In genomic region chr18:23142285-23142929, GRCh38 we compare ENCODE assay signal across 13 cellular contexts. TPM values are rescaled to one million over a fixed set of nuclear protein-coding genes. Genes with fewer than 3 reads are reported as not detected.
DNase-seq lines count a peak whose midpoint lies in the region; ATAC-seq, FAIRE-seq and TF ChIP-seq lines count a peak whose summit lies in the region.
"Had no signal": no experiment of that assay in that cellular context is flagged by ENCODE, and none has a peak within 500 bp of the region (broad histone marks: within the 10 kb centered on the region; RNA-seq: fewer than 3 reads in every experiment).

No MANE protein-coding gene starts in this region.

- H3K27me3 ChIP-seq in osteoblast (ENCODE audit: insufficient read depth, low read length) (no peaks in the 10 kb centered on the region), gastrocnemius medialis (peaks cover 0 to 8% (median 5%) of the 10 kb centered on the region in 3 donors)
- H3K27me3 ChIP-seq: BE2C, brain microvascular endothelial cell had no signal

- peaks cover 84% of the 10 kb centered on the region for H3K79me2 ChIP-seq in osteoblast (ENCODE audit: insufficient read depth, low read length)

- H3K4me2 ChIP-seq in osteoblast (ENCODE audit: insufficient read depth, low read length): no peak overlapping the region

- in situ Hi-C loops in gastrocnemius medialis (cut with MboI; ENCODE audit: low sequenced_read_pairs in 4 of 4): loop anchor here in 2 of 4 donors (25.0 kb wide), 2 partner anchors 245 to 445 kb away; partner anchors contain the start of gene NPC1 (in 1 of the 2)

- H3K27ac ChIP-seq in osteoblast (ENCODE audit: low read depth, low read length) (no peak overlapping the region), gastrocnemius medialis (no peak overlapping the region)
- H3K27ac ChIP-seq: brain microvascular endothelial cell had no signal

- peaks cover 37% of the 10 kb centered on the region for H4K20me1 ChIP-seq in osteoblast (ENCODE audit: insufficient read depth, low read length)

- H2AFZ ChIP-seq in osteoblast (ENCODE audit: low read length): no peak overlapping the region

- intact Hi-C loops in posterior vena cava (cut with DNase I): loop anchor here in 1 of 2 donors (10.0 kb wide), 1 partner anchor 122 kb away; no protein-coding TSS in a partner anchor
- intact Hi-C loops in gastrocnemius medialis (cut with DNase I; ENCODE audit: low total_unique reads): no loop called here

- TF ChIP-seq CTCF in osteoblast (IDR thresholded peaks at IDR 0.05; ENCODE audit: extremely low read depth, low read depth, low read length) (no peak), gastrocnemius medialis (IDR thresholded peaks at IDR 0.05 in 4 of 5, conservative IDR thresholded peaks at IDR 0.05 in 1 of 5) (no peak)

- no peak overlapping the region for H3K4me3 ChIP-seq in osteoblast (ENCODE audit: insufficient read depth, low read length)
- H3K4me3 ChIP-seq in gastrocnemius medialis: no peak overlapping the region

- FAIRE-seq in GM12891 (lab: Jason Lieb, UNC) (peak; percentile 33), RCC 7860 (lab: Jason Lieb, UNC) (no peak)

- H3K4me1 ChIP-seq in osteoblast (ENCODE audit: insufficient read depth, low read length): peaks cover 26% of the 10 kb centered on the region
- peaks cover 0 to 3% of the 10 kb centered on the region in 2 donors for H3K4me1 ChIP-seq in gastrocnemius medialis

- DNase-seq in GM12891 (ENCODE audit: insufficient read length, low spot score) (no peak), RCC 7860 (ENCODE audit: low spot score) (peak; percentile 12), posterior vena cava (ENCODE audit: low spot score) (peak; percentile 7), osteoblast (ENCODE audit: insufficient read length, low spot score, missing footprints) (no peak), gastrocnemius medialis (no peak)
- no peak for DNase-seq in stimulated activated CD4-positive, alpha-beta T cell treated with anti-CD3 and anti-CD28 coated beads, Interleukin-15, amount 100 ng/mL, for 24 hours
- DNase-seq: activated T-cell treated with anti-CD3 and anti-CD28 coated beads, Interleukin-2, amount 50 U/mL, for 48 hours; brain microvascular endothelial cell; MM.1S; NCI-H446 treated with DMSO at 0.1 percent for 48 hours had no signal

- ATAC-seq in esophagus mucosa (peak; percentile 70), HG03025 (IDR thresholded peaks at IDR 0.05; ENCODE audit: low FRiP score, unreplicated experiment) (no peak), gastrocnemius medialis (no peak)

- TF ChIP-seq POLR2A in GM12891 (IDR thresholded peaks at IDR 0.05; ENCODE audit: low read depth, low read length) (no peak), gastrocnemius medialis (IDR thresholded peaks at IDR 0.05) (no peak)

- H3K36me3 ChIP-seq in osteoblast (ENCODE audit: insufficient read depth, low read length) (no peaks in the 10 kb centered on the region), gastrocnemius medialis (no peaks in the 10 kb centered on the region)
- H3K36me3 ChIP-seq: BE2C, brain microvascular endothelial cell had no signal

- H3K9me3 ChIP-seq in osteoblast (ENCODE audit: low read depth, low read length) (no peaks in the 10 kb centered on the region), gastrocnemius medialis (no peaks in the 10 kb centered on the region)
- H3K9me3 ChIP-seq: BE2C had no signal

TF ChIP-seq in GM12891, 5 proteins besides CTCF, POLR2A, EP300 and RAD21:
- no peak for TF ChIP-seq POU2F2 (IDR thresholded peaks at IDR 0.05; ENCODE audit: low read depth, low read length)
- no peak for TF ChIP-seq POLR2AphosphoS5 (IDR thresholded peaks at IDR 0.05; ENCODE audit: low read depth, low read length)
- TF ChIP-seq TAF1 (IDR thresholded peaks at IDR 0.05; ENCODE audit: low read depth, low read length): no peak
- no peak for TF ChIP-seq PAX5 (IDR thresholded peaks at IDR 0.05; ENCODE audit: insufficient read depth, low read length, severe bottlenecking)
- no peak for TF ChIP-seq SPI1 (IDR thresholded peaks at IDR 0.05; ENCODE audit: low read depth, low read length)

RNA-seq across cellular contexts. Expression of gene CABLES1, which starts 7.1 kb away (rescaled TPM):
- polyA plus RNA-seq in GM12891 (2012; ENCODE audit: low read depth, missing spikeins): 16.8 TPM
- total RNA-seq in esophagus mucosa (7.8 TPM), posterior vena cava (10 to 100 TPM in 1 of 2 donors, 1 to 10 TPM in 1; 9.3 to 10.8 TPM), osteoblast (13.0 and 16.8 TPM in 2 replicates), gastrocnemius medialis (1 to 10 TPM in 3 of 4 donors, under 1 TPM in 1; 0.58 to 1.6 (median 1.3) TPM)

Comparison
In these comparisons a context has a peak if more than half of its experiments do, and no peak if none do; other contexts are left out.
1. DNase-seq: peak in RCC 7860 (single experiment) and posterior vena cava (single experiment); none in GM12891 (single experiment), osteoblast (single experiment), gastrocnemius medialis (0 of 2) and stimulated activated CD4-positive, alpha-beta T cell treated with anti-CD3 and anti-CD28 coated beads, Interleukin-15, amount 100 ng/mL, for 24 hours (single experiment).